In genomic region chr2:120399889-120400240, GRCh38 we compare ENCODE assay signal across 20 cellular contexts. TPM values are rescaled to one million over a fixed set of nuclear protein-coding genes. Genes with fewer than 3 reads are reported as not detected.
DNase-seq lines count a peak whose midpoint lies in the region; ATAC-seq and TF ChIP-seq lines count a peak whose summit lies in the region.
"Had no signal": no experiment of that assay in that cellular context is flagged by ENCODE, and none has a peak within 500 bp of the region (broad histone marks: within the 10 kb centered on the region; RNA-seq: fewer than 3 reads in every experiment).

No MANE protein-coding gene starts in this region.

- CTCF ChIA-PET in HCT116 (lab: Charles Lee) = no interaction called here

- H3K4me2 ChIP-seq in HCT116 (ENCODE audit: low read length) = peak overlapping the region; percentile 63

- TF ChIP-seq RAD21 in HCT116 (IDR thresholded peaks at IDR 0.05; ENCODE audit: low read depth) = no peak

- RAD21 ChIA-PET in HCT116 (lab: Charles Lee; ENCODE audit: low non-redundant PET in 1 of 2, low total read pairs in 2 of 2, uncharacterized antibody in 2 of 2, unreplicated experiment in 2 of 2) = no interaction called here

- no peak overlapping the region for H2AFZ ChIP-seq in HCT116 (ENCODE audit: low read depth, low read length, poor library complexity, severe bottlenecking)

- no peaks in the 10 kb centered on the region for H3K9me3 Mint-ChIP-seq in activated T-cell treated with anti-CD3 and anti-CD28 coated beads, Interleukin-2, amount 50 U/mL, for 4 hours
- H3K9me3 Mint-ChIP-seq: CD8-positive, alpha-beta T cell; H9 had no signal

- H3K36me3 Mint-ChIP-seq in activated T-cell treated with anti-CD3 and anti-CD28 coated beads, Interleukin-2, amount 50 U/mL, for 4 hours (ENCODE audit: insufficient read depth) = no peaks in the 10 kb centered on the region
- H3K36me3 Mint-ChIP-seq: CD8-positive, alpha-beta T cell had no signal

- peaks cover 10% of the 10 kb centered on the region for H3K27me3 Mint-ChIP-seq in activated T-cell treated with anti-CD3 and anti-CD28 coated beads, Interleukin-2, amount 50 U/mL, for 4 hours (ENCODE audit: low read depth)

- POLR2A ChIA-PET in HCT116 (lab: Charles Lee) = no interaction called here

- WGBS in spleen, 5 donors = 67 to 87% (median 81%) methylated on average over 6 to 8 of the region's 8 CpGs

- peak; percentile 11 for DNase-seq in activated T-cell treated with anti-CD3 and anti-CD28 coated beads, Interleukin-2, amount 50 U/mL, for 1 hour
- no peak for DNase-seq in activated T-cell treated with anti-CD3 and anti-CD28 coated beads, Interleukin-2, amount 50 U/mL, for 4 hours
- DNase-seq in HCT116 (ENCODE audit: low read depth, low spot score) = no peak
- peak; percentile 32 for DNase-seq in ecto neural progenitor cell (ENCODE audit: low spot score)
- peak; percentile 61 for DNase-seq in spleen
- no peak for DNase-seq in GDM1 (lab: John Stamatoyannopoulos, UW)
- no peak for DNase-seq in HCEC 1CT
- DNase-seq: 8988T; CD8-positive, alpha-beta T cell; DMS79 treated with DMSO at 0.1 percent for 48 hours; NCI-H1436; NCI-H2029; NCI-H2171; NCI-H446; NK-92 treated with Interleukin-12 subunit alpha and Interleukin-12 subunit beta, amount 100 ng/mL, for 24 hours had no signal

- H3K9me3 ChIP-seq in HCT116 (ENCODE audit: control insufficient read depth in 1 of 2, insufficient read depth in 1 of 2, low read depth in 1 of 2, low read length in 2 of 2) (no peaks in the 10 kb centered on the region), spleen (no peaks in the 10 kb centered on the region)

- H3K4me3 ChIP-seq in HCT116 (replicated peaks in 1 of 2; ENCODE audit: low read depth in 1 of 2, low read length in 2 of 2) (no peak overlapping the region), spleen (no peak overlapping the region)

- H4K20me1 ChIP-seq in HCT116 (ENCODE audit: insufficient read depth) = no peaks in the 10 kb centered on the region

- H3K36me3 ChIP-seq in HCT116 (ENCODE audit: control insufficient read depth in 1 of 2, insufficient read depth in 2 of 2, low read length in 2 of 2) (no peaks in the 10 kb centered on the region), spleen (no peaks in the 10 kb centered on the region)

- H3K9me2 ChIP-seq in HCT116 (ENCODE audit: insufficient read depth) = no peaks in the 10 kb centered on the region

- H3K9ac ChIP-seq in HCT116 (ENCODE audit: low read length) = no peak overlapping the region

- no peak overlapping the region for H3K4me3 Mint-ChIP-seq in activated T-cell treated with anti-CD3 and anti-CD28 coated beads, Interleukin-2, amount 50 U/mL, for 4 hours
- H3K4me3 Mint-ChIP-seq: CD8-positive, alpha-beta T cell; H9 had no signal

- no peaks in the 10 kb centered on the region for H3K4me1 Mint-ChIP-seq in activated T-cell treated with anti-CD3 and anti-CD28 coated beads, Interleukin-2, amount 50 U/mL, for 4 hours (ENCODE audit: low read depth)

- H3K79me2 ChIP-seq in HCT116 (ENCODE audit: insufficient read depth, low read length) = no peaks in the 10 kb centered on the region

- peaks cover 17 to 57% of the 10 kb centered on the region in 2 experiments for H3K4me1 ChIP-seq in HCT116 (ENCODE audit: control insufficient read depth in 1 of 2, insufficient read depth in 2 of 2, low read length in 2 of 2)
- H3K4me1 ChIP-seq in spleen = no peaks in the 10 kb centered on the region

- TF ChIP-seq POLR2A in HCT116 (IDR thresholded peaks at IDR 0.05; ENCODE audit: borderline replicate concordance, extremely low read depth, insufficient read depth, insufficient read length) (no peak), spleen (IDR thresholded peaks at IDR 0.05) (no peak)

- intact Hi-C loops in HCT116 (cut with micrococcal nuclease) (no loop called here), spleen (cut with DNase I; ENCODE audit: low total_unique reads) (no loop called here)

- BruUV-seq in HCT116 (replicated peaks; lab: Mats Ljungman, UMichigan) = no TSS peak

- ATAC-seq in activated T-cell treated with anti-CD3 and anti-CD28 coated beads, Interleukin-2, amount 50 U/mL, for 4 hours = no peak
- ATAC-seq in HCT116 = no peak
- ATAC-seq in HG03045 (IDR thresholded peaks at IDR 0.05; ENCODE audit: unreplicated experiment) = no peak
- ATAC-seq: CD8-positive, alpha-beta T cell had no signal

- H3K27me3 ChIP-seq in HCT116 (ENCODE audit: insufficient read depth, low read length) (no peaks in the 10 kb centered on the region), spleen (replicated peaks in 1 of 7) (peaks cover 0 to 58% (median 9%) of the 10 kb centered on the region in 7 donors)

- TF ChIP-seq CTCF in HCT116 (IDR thresholded peaks at IDR 0.05 in 2 of 3, conservative IDR thresholded peaks at IDR 0.05 in 1 of 3; ENCODE audit: borderline replicate concordance in 1 of 3, insufficient read depth in 1 of 3, low read depth in 2 of 3, low read length in 2 of 3) (no peak), spleen (IDR thresholded peaks at IDR 0.05 in 8 of 11, conservative IDR thresholded peaks at IDR 0.05 in 3 of 11) (no peak)

- H3K27ac ChIP-seq in HCT116 (ENCODE audit: low read depth, low read length) = no peak overlapping the region
- no peak overlapping the region for H3K27ac ChIP-seq in spleen
- H3K27ac ChIP-seq: RWPE1 had no signal

TF ChIP-seq in HCT116, 20 proteins besides CTCF, POLR2A, EP300 and RAD21:
- TF ChIP-seq, protein P1, sequence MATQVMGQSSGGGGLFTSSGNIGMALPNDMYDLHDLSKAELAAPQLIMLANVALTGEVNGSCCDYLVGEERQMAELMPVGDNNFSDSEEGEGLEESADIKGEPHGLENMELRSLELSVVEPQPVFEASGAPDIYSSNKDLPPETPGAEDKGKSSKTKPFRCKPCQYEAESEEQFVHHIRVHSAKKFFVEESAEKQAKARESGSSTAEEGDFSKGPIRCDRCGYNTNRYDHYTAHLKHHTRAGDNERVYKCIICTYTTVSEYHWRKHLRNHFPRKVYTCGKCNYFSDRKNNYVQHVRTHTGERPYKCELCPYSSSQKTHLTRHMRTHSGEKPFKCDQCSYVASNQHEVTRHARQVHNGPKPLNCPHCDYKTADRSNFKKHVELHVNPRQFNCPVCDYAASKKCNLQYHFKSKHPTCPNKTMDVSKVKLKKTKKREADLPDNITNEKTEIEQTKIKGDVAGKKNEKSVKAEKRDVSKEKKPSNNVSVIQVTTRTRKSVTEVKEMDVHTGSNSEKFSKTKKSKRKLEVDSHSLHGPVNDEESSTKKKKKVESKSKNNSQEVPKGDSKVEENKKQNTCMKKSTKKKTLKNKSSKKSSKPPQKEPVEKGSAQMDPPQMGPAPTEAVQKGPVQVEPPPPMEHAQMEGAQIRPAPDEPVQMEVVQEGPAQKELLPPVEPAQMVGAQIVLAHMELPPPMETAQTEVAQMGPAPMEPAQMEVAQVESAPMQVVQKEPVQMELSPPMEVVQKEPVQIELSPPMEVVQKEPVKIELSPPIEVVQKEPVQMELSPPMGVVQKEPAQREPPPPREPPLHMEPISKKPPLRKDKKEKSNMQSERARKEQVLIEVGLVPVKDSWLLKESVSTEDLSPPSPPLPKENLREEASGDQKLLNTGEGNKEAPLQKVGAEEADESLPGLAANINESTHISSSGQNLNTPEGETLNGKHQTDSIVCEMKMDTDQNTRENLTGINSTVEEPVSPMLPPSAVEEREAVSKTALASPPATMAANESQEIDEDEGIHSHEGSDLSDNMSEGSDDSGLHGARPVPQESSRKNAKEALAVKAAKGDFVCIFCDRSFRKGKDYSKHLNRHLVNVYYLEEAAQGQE (IDR thresholded peaks at IDR 0.05; ENCODE audit: low read depth) = no peak
- TF ChIP-seq JUND (IDR thresholded peaks at IDR 0.05) (no peak), ELF1 (IDR thresholded peaks at IDR 0.05; ENCODE audit: borderline replicate concordance, low read depth) (no peak), SP1 (IDR thresholded peaks at IDR 0.05; ENCODE audit: low read depth) (no peak), YY1 (IDR thresholded peaks at IDR 0.05; ENCODE audit: extremely low read depth, insufficient replicate concordance, low read depth, low read length) (no peak), MAX (IDR thresholded peaks at IDR 0.05) (no peak)

RNA-seq across cellular contexts. Expression of gene INHBB, which starts 53.9 kb away (rescaled TPM):
- total RNA-seq in activated T-cell treated with anti-CD3 and anti-CD28 coated beads, Interleukin-2, amount 50 U/mL, for 4 hours = under 1 TPM in 2 of 3 donors, not detected in 1; 0.11 to 0.16 TPM
- total RNA-seq in HCT116 (2021; ENCODE audit: unreplicated experiment) (0.27 TPM), spleen (1 to 10 TPM in 2 of 7 donors, under 1 TPM in 5; 0.29 to 1.4 (median 0.68) TPM)
- 0.26 TPM in 2 replicates for polyA plus RNA-seq in HCT116 (2012)
- 1 to 10 TPM in 1 of 3 donors, under 1 TPM in 2; 0.26 to 1.5 (median 0.58) TPM for polyA plus RNA-seq in spleen
- total RNA-seq: CD8-positive, alpha-beta T cell; G401; OCI-LY7 had no signal

Comparison
In these comparisons a context has a peak if more than half of its experiments do, and no peak if none do; other contexts are left out.
1. DNase-seq: peak in activated T-cell treated with anti-CD3 and anti-CD28 coated beads, Interleukin-2, amount 50 U/mL, for 1 hour (single experiment), ecto neural progenitor cell (single experiment) and spleen (single experiment); none in activated T-cell treated with anti-CD3 and anti-CD28 coated beads, Interleukin-2, amount 50 U/mL, for 4 hours (single experiment), HCT116 (single experiment), GDM1 (single experiment) and HCEC 1CT (single experiment).